8 cellular contexts compared by ENCODE assay signal in the genomic region with DNA sequence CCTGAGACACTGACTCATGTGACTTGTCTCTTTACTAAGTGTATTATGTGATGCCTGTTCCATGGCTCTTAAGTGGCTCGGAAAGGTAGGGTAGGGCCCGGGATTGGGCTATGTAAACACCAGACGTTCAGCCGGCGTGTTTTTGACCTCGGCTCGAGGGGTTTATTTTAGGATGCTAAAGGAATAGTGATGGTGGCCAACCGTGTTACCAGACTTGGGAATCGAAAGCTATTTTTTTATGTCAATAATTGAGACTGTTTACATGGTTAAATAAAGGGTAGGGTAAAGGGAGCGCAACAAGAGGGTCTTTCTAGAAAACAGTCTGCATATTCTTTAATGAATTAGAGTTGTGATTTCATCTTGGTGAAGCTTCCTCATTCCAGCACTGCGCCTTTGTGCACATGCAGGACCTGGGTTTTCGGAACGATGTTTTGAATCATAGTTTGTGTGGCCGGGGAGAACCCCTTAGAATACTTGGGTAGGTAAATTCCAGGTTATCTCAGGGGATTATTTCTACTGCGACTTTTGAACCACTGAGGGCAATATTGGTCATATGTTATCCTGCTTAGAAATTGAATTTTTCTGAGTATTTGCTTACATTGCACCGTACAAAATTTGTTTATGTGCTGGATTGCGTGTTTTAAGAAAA. TPM values are rescaled to one million over a fixed set of nuclear protein-coding genes. Genes with fewer than 3 reads are reported as not detected.
A peak's percentile ranks its signal among the peaks of the same experiment; 100 is the strongest.
DNase-seq lines count a peak whose midpoint lies in the region; ATAC-seq and TF ChIP-seq lines count a peak whose summit lies in the region.

No MANE protein-coding gene starts in this region.

- H3K4me1 Mint-ChIP-seq in activated CD8-positive, alpha-beta memory T cell treated with anti-CD3 and anti-CD28 coated beads, Interleukin-2, amount 10 ng/mL, durations not matched to agents 7 days and 5 days: peaks cover 29% of the 10 kb centered on the region

- H3K9me3 Mint-ChIP-seq in activated CD8-positive, alpha-beta memory T cell treated with anti-CD3 and anti-CD28 coated beads, Interleukin-2, amount 10 ng/mL, durations not matched to agents 7 days and 5 days (ENCODE audit: low read depth): no peaks in the 10 kb centered on the region

- ATAC-seq in HG02678 (IDR thresholded peaks at IDR 0.05; ENCODE audit: unreplicated experiment): peak; percentile 27
- no peak for ATAC-seq in activated CD8-positive, alpha-beta memory T cell treated with anti-CD3 and anti-CD28 coated beads, Interleukin-2, amount 10 ng/mL, durations not matched to agents 7 days and 5 days

- H3K79me2 ChIP-seq in neural cell (replicated peaks; ENCODE audit: insufficient read depth, low read length): peaks cover 50% of the 10 kb centered on the region

- no peaks in the 10 kb centered on the region for H4K20me1 ChIP-seq in neural cell (ENCODE audit: insufficient read depth)

- peak overlapping the region; percentile 66 for H2AFZ ChIP-seq in neural cell (ENCODE audit: low read depth, low read length)

- H3K4me3 ChIP-seq in neural cell (ENCODE audit: low read length): peak overlapping the region; percentile 89
- H3K4me3 ChIP-seq in transverse colon: peak overlapping the region; percentile 57 to 99 (median 97)

- no peaks in the 10 kb centered on the region for H3K36me3 Mint-ChIP-seq in activated CD8-positive, alpha-beta memory T cell treated with anti-CD3 and anti-CD28 coated beads, Interleukin-2, amount 10 ng/mL, durations not matched to agents 7 days and 5 days

- intact Hi-C loops in transverse colon (cut with DNase I; ENCODE audit: low total_unique reads): loop anchor here (5.0 kb wide), 1 partner anchor 173 kb away; a partner anchor contains a TSS

- no peaks in the 10 kb centered on the region for H3F3A ChIP-seq in neural cell (ENCODE audit: insufficient read depth, low read length, poor library complexity, severe bottlenecking)

- H3K9me2 ChIP-seq in neural cell (ENCODE audit: insufficient read depth, low read length): no peaks in the 10 kb centered on the region

- TF ChIP-seq EP300 in neural cell (conservative IDR thresholded peaks at IDR 0.05; ENCODE audit: poor library complexity, severe bottlenecking) (no peak), transverse colon (IDR thresholded peaks at IDR 0.05; ENCODE audit: low read depth) (no peak)

- H3K27ac Mint-ChIP-seq in activated CD8-positive, alpha-beta memory T cell treated with anti-CD3 and anti-CD28 coated beads, Interleukin-2, amount 10 ng/mL, durations not matched to agents 7 days and 5 days: peak overlapping the region; percentile 93

- peak overlapping the region; percentile 77 for H3K4me2 ChIP-seq in neural cell (ENCODE audit: low read length)

- peaks cover 0 to 33% (median 12%) of the 10 kb centered on the region in 4 donors for H3K4me1 ChIP-seq in transverse colon

- TF ChIP-seq POLR2A in transverse colon (IDR thresholded peaks at IDR 0.05): no peak

- WGBS in transverse colon (ENCODE audit: low coverage in 1 of 2), 2 donors: 1 to 2% methylated on average over 11 to 17 of the region's 17 CpGs

- DNase-seq in GM13976 (ENCODE audit: low spot score): peak; percentile 38
- peak; percentile 70 for DNase-seq in NCI-H345 (lab: John Stamatoyannopoulos, UW)
- DNase-seq in activated CD8-positive, alpha-beta memory T cell treated with anti-CD3 and anti-CD28 coated beads, Interleukin-2, amount 10 ng/mL, durations not matched to agents 7 days and 5 days: peak; percentile 52
- DNase-seq in fibroblast of gingiva (ENCODE audit: low read depth): peak; percentile 12
- DNase-seq in transverse colon: peak; percentile 26
- no peak for DNase-seq in NCI-H1694 treated with DMSO at 0.1 percent for 48 hours (lab: John Stamatoyannopoulos, UW)

- H3K27me3 ChIP-seq in neural cell (ENCODE audit: insufficient read depth, low read depth, low read length) (no peaks in the 10 kb centered on the region), transverse colon (peaks cover 6% of the 10 kb centered on the region)

- H3K27ac ChIP-seq in neural cell (ENCODE audit: low read length) (peak overlapping the region; percentile 86), transverse colon (peak overlapping the region; percentile 97 to 100 (median 100))

- H3K9me3 ChIP-seq in neural cell (ENCODE audit: low read length) (no peaks in the 10 kb centered on the region), transverse colon (no peaks in the 10 kb centered on the region)

- TF ChIP-seq RAD21 in neural cell (conservative IDR thresholded peaks at IDR 0.05): no peak

- H3K9ac ChIP-seq in neural cell (ENCODE audit: low read length): peak overlapping the region; percentile 90

- H3K27me3 Mint-ChIP-seq in activated CD8-positive, alpha-beta memory T cell treated with anti-CD3 and anti-CD28 coated beads, Interleukin-2, amount 10 ng/mL, durations not matched to agents 7 days and 5 days: peaks cover 14% of the 10 kb centered on the region

- in situ Hi-C loops in GM13976 (cut with MboI; ENCODE audit: low sequenced_read_pairs, unreplicated experiment) (no loop called here), transverse colon (cut with MboI; ENCODE audit: low pct_ligation_motif_present in 1 of 4, low pct_unique_long_range_greater_than_20kb in 1 of 4, low sequenced_read_pairs in 3 of 4) (loop anchor here in 1 of 4 donors (10.0 kb wide), 1 partner anchor 165 kb away; no protein-coding TSS in a partner anchor)

- H3K36me3 ChIP-seq in neural cell (ENCODE audit: insufficient read depth, low read length) (no peaks in the 10 kb centered on the region), transverse colon (no peaks in the 10 kb centered on the region)

- TF ChIP-seq CTCF in GM13976 (IDR thresholded peaks at IDR 0.05; ENCODE audit: borderline replicate concordance, control extremely low read depth, extremely low read depth, insufficient read depth, missing control alignments) (no peak), neural cell (IDR thresholded peaks at IDR 0.05; ENCODE audit: poor library complexity, severe bottlenecking) (no peak), transverse colon (IDR thresholded peaks at IDR 0.05) (no peak)

- CTCF ChIA-PET in activated CD8-positive, alpha-beta memory T cell treated with anti-CD3 and anti-CD28 coated beads, Interleukin-2, amount 10 ng/mL, durations not matched to agents 7 days and 5 days (lab: Charles Lee): interaction anchor here (0.7 to 5.0 kb wide), 11 partner anchors 9 to 181 kb away, joined by 3 to 38 read pairs (median 4); no protein-coding TSS in a partner anchor

- no peak overlapping the region for H3K4me3 Mint-ChIP-seq in activated CD8-positive, alpha-beta memory T cell treated with anti-CD3 and anti-CD28 coated beads, Interleukin-2, amount 10 ng/mL, durations not matched to agents 7 days and 5 days

TF ChIP-seq in neural cell, 6 proteins besides CTCF, POLR2A, EP300 and RAD21:
- TF ChIP-seq SMC3 (conservative IDR thresholded peaks at IDR 0.05; ENCODE audit: poor library complexity): no peak
- TF ChIP-seq EZH2 (IDR thresholded peaks at IDR 0.05; ENCODE audit: borderline replicate concordance, insufficient read depth, low read length, poor library complexity, severe bottlenecking): no peak
- no peak for TF ChIP-seq MXI1 (conservative IDR thresholded peaks at IDR 0.05; ENCODE audit: poor library complexity, severe bottlenecking)
- TF ChIP-seq, protein P1, sequence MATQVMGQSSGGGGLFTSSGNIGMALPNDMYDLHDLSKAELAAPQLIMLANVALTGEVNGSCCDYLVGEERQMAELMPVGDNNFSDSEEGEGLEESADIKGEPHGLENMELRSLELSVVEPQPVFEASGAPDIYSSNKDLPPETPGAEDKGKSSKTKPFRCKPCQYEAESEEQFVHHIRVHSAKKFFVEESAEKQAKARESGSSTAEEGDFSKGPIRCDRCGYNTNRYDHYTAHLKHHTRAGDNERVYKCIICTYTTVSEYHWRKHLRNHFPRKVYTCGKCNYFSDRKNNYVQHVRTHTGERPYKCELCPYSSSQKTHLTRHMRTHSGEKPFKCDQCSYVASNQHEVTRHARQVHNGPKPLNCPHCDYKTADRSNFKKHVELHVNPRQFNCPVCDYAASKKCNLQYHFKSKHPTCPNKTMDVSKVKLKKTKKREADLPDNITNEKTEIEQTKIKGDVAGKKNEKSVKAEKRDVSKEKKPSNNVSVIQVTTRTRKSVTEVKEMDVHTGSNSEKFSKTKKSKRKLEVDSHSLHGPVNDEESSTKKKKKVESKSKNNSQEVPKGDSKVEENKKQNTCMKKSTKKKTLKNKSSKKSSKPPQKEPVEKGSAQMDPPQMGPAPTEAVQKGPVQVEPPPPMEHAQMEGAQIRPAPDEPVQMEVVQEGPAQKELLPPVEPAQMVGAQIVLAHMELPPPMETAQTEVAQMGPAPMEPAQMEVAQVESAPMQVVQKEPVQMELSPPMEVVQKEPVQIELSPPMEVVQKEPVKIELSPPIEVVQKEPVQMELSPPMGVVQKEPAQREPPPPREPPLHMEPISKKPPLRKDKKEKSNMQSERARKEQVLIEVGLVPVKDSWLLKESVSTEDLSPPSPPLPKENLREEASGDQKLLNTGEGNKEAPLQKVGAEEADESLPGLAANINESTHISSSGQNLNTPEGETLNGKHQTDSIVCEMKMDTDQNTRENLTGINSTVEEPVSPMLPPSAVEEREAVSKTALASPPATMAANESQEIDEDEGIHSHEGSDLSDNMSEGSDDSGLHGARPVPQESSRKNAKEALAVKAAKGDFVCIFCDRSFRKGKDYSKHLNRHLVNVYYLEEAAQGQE (IDR thresholded peaks at IDR 0.05; ENCODE audit: borderline replicate concordance): no peak
- no peak for TF ChIP-seq POLR2AphosphoS5 (IDR thresholded peaks at IDR 0.05)
- no peak for TF ChIP-seq TAF1 (IDR thresholded peaks at IDR 0.05; ENCODE audit: low read depth)

RNA-seq across cellular contexts. Expression of a gene that starts 1.2 kb away (rescaled TPM):
- total RNA-seq in activated CD8-positive, alpha-beta memory T cell treated with anti-CD3 and anti-CD28 coated beads, Interleukin-2, amount 10 ng/mL, durations not matched to agents 7 days and 5 days: 10 to 100 TPM; 18.5 to 19.7 TPM
- 14.2 and 15.2 TPM in 2 replicates for polyA plus RNA-seq in neural cell
- polyA minus RNA-seq in neural cell: 56.7 and 62.7 TPM in 2 replicates
- 10 to 100 TPM; 11.6 to 24.3 (median 18.1) TPM for total RNA-seq in transverse colon
